8 cellular contexts compared by ENCODE assay signal in the genomic region with DNA sequence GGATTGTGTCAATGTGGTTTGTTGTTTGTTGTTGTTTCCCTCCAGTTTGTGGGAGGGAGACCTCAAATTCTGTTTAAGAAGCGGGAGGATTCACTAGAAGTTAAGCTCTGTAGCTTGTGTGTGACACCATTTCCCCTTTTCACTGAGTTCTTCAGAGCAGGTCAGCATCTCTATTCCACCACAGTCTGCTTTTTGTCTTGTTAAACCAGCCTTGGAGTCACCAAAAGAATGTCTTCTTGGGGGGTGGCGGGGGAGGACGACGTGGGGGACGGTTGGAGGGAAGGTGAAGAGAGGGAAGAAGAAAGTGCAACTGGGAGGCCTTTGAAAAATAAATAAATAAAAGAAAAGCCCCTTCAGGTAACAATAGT. TPM values are rescaled to one million over a fixed set of nuclear protein-coding genes. Genes with fewer than 3 reads are reported as not detected.
A peak's percentile ranks its signal among the peaks of the same experiment; 100 is the strongest.
DNase-seq lines count a peak whose midpoint lies in the region; ATAC-seq and TF ChIP-seq lines count a peak whose summit lies in the region.

No MANE protein-coding gene starts in this region.

- H3K9ac ChIP-seq in BLaER1 = peak overlapping the region; percentile 87

- H3K9me3 ChIP-seq in BLaER1 = no peaks in the 10 kb centered on the region
- H3K9me3 ChIP-seq in esophagus (ENCODE audit: control insufficient read depth in 2 of 2, insufficient read depth in 1 of 2, low read depth in 1 of 2, low read length in 1 of 2) = no peaks in the 10 kb centered on the region

- H3K4me1 ChIP-seq in BLaER1 = peaks cover 25% of the 10 kb centered on the region
- H3K4me1 ChIP-seq in esophagus (ENCODE audit: control insufficient read depth in 2 of 2, insufficient read depth in 2 of 2, low read length in 1 of 2) = no peaks in the 10 kb centered on the region

- H3K4me3 ChIP-seq in BLaER1 (peak overlapping the region; percentile 94), NB4 (ENCODE audit: low read depth, low read length) (peak overlapping the region; percentile 99), esophagus (ENCODE audit: low read depth in 1 of 2, low read length in 2 of 2) (peak overlapping the region; percentile 62 to 82), skin epidermis (peak overlapping the region; percentile 44 to 83 (median 60))

- no peak for TF ChIP-seq POLR2A in NB4 (IDR thresholded peaks at IDR 0.05; ENCODE audit: extremely low read depth, insufficient read length)

- peak overlapping the region; percentile 75 for H3K4me2 ChIP-seq in BLaER1

- no peak for TF ChIP-seq CTCF in NB4 (IDR thresholded peaks at IDR 0.05; ENCODE audit: low read depth, low read length)

- WGBS in esophagus, 2 donors = 7 to 14% methylated on average over 5 of the region's 5 CpGs

- no peaks in the 10 kb centered on the region for H4K20me1 ChIP-seq in BLaER1

- peak; percentile 81 for DNase-seq in NB4 (ENCODE audit: low read depth)
- DNase-seq in left ventricle myocardium superior = no peak

- no peaks in the 10 kb centered on the region for H3K36me3 ChIP-seq in BLaER1
- H3K36me3 ChIP-seq in esophagus (ENCODE audit: control insufficient read depth in 2 of 2, insufficient read depth in 2 of 2, low read length in 1 of 2) = no peaks in the 10 kb centered on the region

- intact Hi-C loops in left ventricle myocardium superior (cut with micrococcal nuclease) = no loop called here

- H3K27me3 ChIP-seq in BLaER1 (no peaks in the 10 kb centered on the region), esophagus (ENCODE audit: control insufficient read depth in 1 of 2, insufficient read depth in 2 of 2, low read length in 2 of 2) (peaks cover 0 to 3% of the 10 kb centered on the region in 2 donors)

- peak overlapping the region; percentile 86 for H3K27ac ChIP-seq in BLaER1
- peak overlapping the region in 1 of 2 donors; percentile 72 for H3K27ac ChIP-seq in esophagus (ENCODE audit: low read depth in 2 of 2, low read length in 1 of 2)
- H3K27ac ChIP-seq in skin epidermis = peak overlapping the region in 14 of 21 experiments; percentile 19 to 96 (median 88)

- peak; percentile 7 for ATAC-seq in GM19455 (IDR thresholded peaks at IDR 0.05; ENCODE audit: unreplicated experiment)
- no peak for ATAC-seq in HG02571 (IDR thresholded peaks at IDR 0.05; ENCODE audit: unreplicated experiment)
- ATAC-seq in HG02970 (IDR thresholded peaks at IDR 0.05; ENCODE audit: low FRiP score, unreplicated experiment) = no peak
- ATAC-seq in left ventricle myocardium superior = no peak

RNA-seq across cellular contexts. Expression of gene BCL11A, which starts 2.3 kb away (rescaled TPM):
- polyA plus RNA-seq in esophagus = 10 to 100 TPM in 1 of 2 donors, 1 to 10 TPM in 1; 8.6 to 25.5 TPM
- 31.2 TPM for total RNA-seq in left ventricle myocardium superior
